8 cellular contexts compared by ENCODE assay signal in the genomic region with DNA sequence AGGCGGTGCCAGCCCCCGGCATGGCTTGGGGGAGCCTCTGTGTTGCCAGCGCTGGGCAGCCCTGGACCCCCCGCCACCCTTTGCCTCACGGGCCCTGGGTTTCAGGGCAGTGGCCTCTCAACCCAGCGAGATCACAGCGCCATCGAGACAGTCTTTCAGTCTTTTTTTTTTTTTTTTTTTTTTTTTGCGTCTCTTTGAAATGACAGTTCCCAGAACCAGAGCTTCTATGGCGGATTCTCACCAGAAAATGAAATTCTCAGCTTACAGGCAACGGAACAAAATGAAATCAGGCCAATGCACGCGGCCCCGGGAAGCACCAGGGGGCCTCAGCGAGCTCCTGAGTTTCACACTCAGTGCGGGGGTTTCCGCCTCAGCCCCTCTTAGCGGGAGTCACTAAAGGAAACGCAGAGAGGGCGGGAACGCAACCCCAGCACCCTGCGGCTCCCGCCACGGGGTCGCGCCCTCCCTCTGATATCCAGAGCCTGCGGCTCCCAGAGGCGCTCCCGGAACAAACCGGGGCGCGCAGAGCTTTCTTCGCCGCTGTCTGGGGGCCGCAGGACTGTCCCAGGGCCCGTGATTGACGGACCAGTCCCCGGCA.
DNase-seq lines count a peak whose midpoint lies in the region; ATAC-seq lines count a peak whose summit lies in the region.

No MANE protein-coding gene starts in this region.

- peaks cover 16% of the 10 kb centered on the region for H3K4me1 Mint-ChIP-seq in central memory CD8-positive, alpha-beta T cell

- no peaks in the 10 kb centered on the region for H3K9me3 Mint-ChIP-seq in central memory CD8-positive, alpha-beta T cell

- peaks cover 8% of the 10 kb centered on the region for H3K36me3 Mint-ChIP-seq in central memory CD8-positive, alpha-beta T cell (ENCODE audit: insufficient read depth)

- peak overlapping the region; percentile 81 for H3K4me3 Mint-ChIP-seq in central memory CD8-positive, alpha-beta T cell

- DNase-seq in NCI-H2029 (lab: John Stamatoyannopoulos, UW): peak; percentile 9
- DNase-seq in NCI-H2029 treated with DMSO at 0.1 percent for 48 hours (lab: John Stamatoyannopoulos, UW): no peak
- DNase-seq in NCI-H1417 (lab: John Stamatoyannopoulos, UW): peak in 2 of 3 experiments; percentile 75 to 85
- peak; percentile 76 for DNase-seq in activated CD4-positive, alpha-beta T cell treated with anti-CD3 and anti-CD28 coated beads for 1 hour
- DNase-seq in central memory CD8-positive, alpha-beta T cell (ENCODE audit: low spot score in 2 of 2): peak; percentile 55 to 70
- DNase-seq in kidney glomerular epithelial cell (lab: John Stamatoyannopoulos, UW): peak; percentile 45
- DNase-seq in stimulated activated CD4-positive, alpha-beta T cell treated with anti-CD3 and anti-CD28 coated beads, Interleukin-15, amount 100 ng/mL, for 48 hours (ENCODE audit: low read depth in 2 of 2): peak; percentile 59 to 66
- DNase-seq in NK-92 treated with Interleukin-12 subunit alpha and Interleukin-12 subunit beta, amount 100 ng/mL, for 24 hours (lab: John Stamatoyannopoulos, UW): no peak

- ATAC-seq in central memory CD8-positive, alpha-beta T cell (replicated peaks; ENCODE audit: extremely low read depth, poor library complexity, severe bottlenecking): peak; percentile 76

- H3K27ac Mint-ChIP-seq in central memory CD8-positive, alpha-beta T cell (ENCODE audit: low read depth): peak overlapping the region; percentile 76

- H3K27me3 Mint-ChIP-seq in central memory CD8-positive, alpha-beta T cell: peaks cover 19% of the 10 kb centered on the region

Comparison
In these comparisons a context has a peak if more than half of its experiments do, and no peak if none do; other contexts are left out.
1. DNase-seq: peak in NCI-H2029 (single experiment), NCI-H1417 (2 of 3), activated CD4-positive, alpha-beta T cell treated with anti-CD3 and anti-CD28 coated beads for 1 hour (single experiment), central memory CD8-positive, alpha-beta T cell (2 of 2), kidney glomerular epithelial cell (single experiment) and stimulated activated CD4-positive, alpha-beta T cell treated with anti-CD3 and anti-CD28 coated beads, Interleukin-15, amount 100 ng/mL, for 48 hours (2 of 2); none in NCI-H2029 treated with DMSO at 0.1 percent for 48 hours (single experiment) and NK-92 treated with Interleukin-12 subunit alpha and Interleukin-12 subunit beta, amount 100 ng/mL, for 24 hours (single experiment).